ENCODE assay signal across 10 cellular contexts in the genomic region with DNA sequence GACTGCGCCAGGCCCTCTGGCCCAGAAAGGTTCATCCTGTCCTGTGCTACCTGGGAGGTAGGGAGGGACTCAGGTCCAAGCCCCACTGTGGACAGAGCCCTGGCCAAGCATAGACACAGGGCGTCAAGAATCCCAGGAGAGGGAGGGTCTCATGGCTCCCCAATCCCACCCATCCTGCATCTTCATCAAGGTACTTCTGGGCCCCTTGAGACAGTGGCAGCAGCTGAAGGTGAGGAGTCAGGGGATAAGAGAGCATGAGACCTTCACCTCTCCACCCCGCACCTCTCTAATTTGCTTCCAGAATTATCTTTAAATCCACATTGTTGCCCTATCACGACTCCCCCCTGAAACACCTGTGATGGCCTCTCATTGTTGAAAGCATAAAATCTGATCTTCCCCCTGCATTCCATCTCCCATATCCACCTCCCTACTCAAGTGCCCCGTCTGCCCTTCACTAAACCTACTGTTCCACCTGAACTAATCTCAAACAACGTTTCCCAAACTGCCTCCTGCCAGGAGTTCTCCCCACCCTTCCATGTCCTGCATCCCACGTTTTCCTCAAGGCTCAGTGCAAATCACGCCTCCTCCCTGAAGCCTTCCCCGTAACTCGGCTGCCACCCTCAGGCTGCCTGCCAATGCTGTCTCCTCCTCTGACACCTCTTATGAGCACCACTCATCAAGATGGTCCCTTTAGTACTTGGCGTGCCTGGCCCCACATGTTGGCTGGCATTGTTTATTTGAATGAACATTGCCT. TPM values are rescaled to one million over a fixed set of nuclear protein-coding genes. Genes with fewer than 3 reads are reported as not detected.
DNase-seq lines count a peak whose midpoint lies in the region; ATAC-seq, FAIRE-seq and TF ChIP-seq lines count a peak whose summit lies in the region.
"Had no signal": no experiment of that assay in that cellular context is flagged by ENCODE, and none has a peak within 500 bp of the region (broad histone marks: within the 10 kb centered on the region; RNA-seq: fewer than 3 reads in every experiment).

No MANE protein-coding gene starts in this region.

- H3K9ac ChIP-seq in HepG2 (ENCODE audit: insufficient read depth, low read depth, low read length): peak overlapping the region; percentile 36; the same call in 1 of the 2 replicates

- no peaks in the 10 kb centered on the region for H3K79me2 ChIP-seq in HepG2 (ENCODE audit: insufficient read depth, low read length)

- 14% methylated on average over 10 of the region's 11 CpGs for WGBS in HepG2 (ENCODE audit: low lambda C conversion rate)

- no peak for FAIRE-seq in D721Med (lab: Jason Lieb, UNC)
- no peak for FAIRE-seq in HepG2 (lab: Jason Lieb, UNC)
- FAIRE-seq in GM12892 (lab: Jason Lieb, UNC): no peak

- in situ Hi-C loops in HepG2 (cut with HindIII; ENCODE audit: extremely low pct_ligation_motif_present, low pct_unique_long_range_greater_than_20kb): loop anchor here (5.0 to 25.0 kb wide), 4 partner anchors 89 to 839 kb away; partner anchors contain the start of genes KRT1 and KRT84

- no TSS peak for BruUV-seq in HepG2 (replicated peaks; lab: Mats Ljungman, UMichigan)

- H3K4me3 ChIP-seq in HepG2 (replicated peaks in 1 of 3; ENCODE audit: insufficient read depth in 1 of 3, low read depth in 2 of 3, low read length in 3 of 3): peak overlapping the region in 1 of 3 experiments; percentile 44; a peak in 1 of 6 replicates

- peak; percentile 78 for ATAC-seq in HepG2

- H4K20me1 ChIP-seq in HepG2 (ENCODE audit: insufficient read depth, low read length): no peaks in the 10 kb centered on the region

- no peaks in the 10 kb centered on the region for H3K9me3 ChIP-seq in HepG2 (ENCODE audit: low read length)

- intact Hi-C loops in HepG2 (cut with micrococcal nuclease; ENCODE audit: unreplicated experiment): loop anchor here (1.0 kb wide), 3 partner anchors 49 to 92 kb away; partner anchors contain the start of gene KRT8

- no peak overlapping the region for H2AFZ ChIP-seq in HepG2 (ENCODE audit: low read length)

- TF ChIP-seq EP300 in HepG2 (IDR thresholded peaks at IDR 0.05; ENCODE audit: low read depth in 2 of 2, low read length in 2 of 2) (no peak), HepG2 (CRISPR knock-in tag; IDR thresholded peaks at IDR 0.05; ENCODE audit: borderline replicate concordance) (no peak)

- H3K36me3 ChIP-seq in HepG2 (replicated peaks in 1 of 2; ENCODE audit: control insufficient read depth in 1 of 2, insufficient read depth in 2 of 2, low read length in 2 of 2): no peaks in the 10 kb centered on the region

- TF ChIP-seq RAD21 in HepG2 (CRISPR knock-in tag; IDR thresholded peaks at IDR 0.05): peak; percentile 92

- H3K27ac ChIP-seq in HepG2 (ENCODE audit: extremely low read length, insufficient read depth, low read length): no peak overlapping the region

- H3K4me2 ChIP-seq in HepG2 (ENCODE audit: low read depth, low read length): peak overlapping the region; percentile 62

- peaks cover 74% of the 10 kb centered on the region for H3K4me1 ChIP-seq in HepG2 (ENCODE audit: insufficient read depth, low read length)

- TF ChIP-seq CTCF in D721Med (IDR thresholded peaks at IDR 0.05; ENCODE audit: insufficient read depth, missing control alignments) (peak; percentile 3), HepG2 (CRISPR knock-in tag; IDR thresholded peaks at IDR 0.05) (peak; percentile 98)

- TF ChIP-seq POLR2A in HepG2 (IDR thresholded peaks at IDR 0.05; ENCODE audit: insufficient read depth in 1 of 2, low read depth in 2 of 2, low read length in 2 of 2) (no peak), GM12892 (IDR thresholded peaks at IDR 0.05; ENCODE audit: low read depth, low read length) (no peak)

- H3K27me3 ChIP-seq in HepG2 (ENCODE audit: control insufficient read depth in 1 of 2, insufficient read depth in 2 of 2, low read length in 2 of 2): no peaks in the 10 kb centered on the region

- POLR2A ChIA-PET in HepG2 (lab: Yijun Ruan, JAX): interaction anchor here (1.0 to 1.2 kb wide), 4 partner anchors 27 to 91 kb away, joined by 4 to 5 read pairs (median 4); partner anchors contain the start of genes KRT18 and KRT8

- DNase-seq in D721Med (ENCODE audit: insufficient read length, low spot score): no peak
- peak; percentile 64 for DNase-seq in M059J (ENCODE audit: low read depth)
- DNase-seq in astrocyte of the hippocampus (ENCODE audit: low read depth, low spot score): peak; percentile 35
- DNase-seq in HepG2 (ENCODE audit: low spot score): peak; percentile 68
- DNase-seq in C1 segment of cervical spinal cord (lab: John Stamatoyannopoulos, UW): no peak
- DNase-seq in amygdala (lab: John Stamatoyannopoulos, UW): no peak
- DNase-seq in cerebellum (ENCODE audit: low spot score): no peak
- no peak for DNase-seq in GM12892 (ENCODE audit: insufficient read length)
- DNase-seq: erythroblast, NCI-H524 treated with DMSO at 0.1 percent for 48 hours had no signal

- CTCF ChIA-PET in HepG2 (lab: Yijun Ruan, JAX; ENCODE audit: low intra/inter-chr PET ratio, low total read pairs): interaction anchor here (1.4 to 2.8 kb wide), 3 partner anchors 26 to 91 kb away, joined by 4 to 21 read pairs (median 14); partner anchors contain the start of gene KRT8

RNA-seq across cellular contexts. Expression of gene KRT18, which starts 27.1 kb away (rescaled TPM):
- total RNA-seq in M059J (2014; rRNA removed; shearing (Covaris generic)): 643 and 924 TPM in 2 replicates
- total RNA-seq in HepG2 (2016; rRNA removed; fragmentation: Illumina TruSeq; extraction: Trizol): 618 and 762 TPM in 2 replicates
- total RNA-seq in HepG2 (2016; cell fraction: cytosol; rRNA removed; fragmentation: Illumina TruSeq; extraction: Trizol; ENCODE audit: low read depth): 344 and 369 TPM in 2 replicates
- 631 and 704 TPM in 2 replicates for total RNA-seq in HepG2 (2016; cell fraction: insoluble cytoplasmic fraction; rRNA removed; fragmentation: Illumina TruSeq; extraction: Trizol)
- 289 and 321 TPM in 2 replicates for total RNA-seq in HepG2 (2016; cell fraction: membrane; rRNA removed; fragmentation: Illumina TruSeq; extraction: Trizol)
- total RNA-seq in HepG2 (2016; cell fraction: nucleus; rRNA removed; fragmentation: Illumina TruSeq; extraction: Trizol): 291 and 298 TPM in 2 replicates
- polyA plus RNA-seq in HepG2 (2011; rRNA removed): 433 and 436 TPM in 2 replicates
- 543 and 742 TPM in 2 replicates for polyA plus RNA-seq in HepG2 (2011; cell fraction: cytosol; rRNA removed)
- 328 and 341 TPM in 2 replicates for polyA plus RNA-seq in HepG2 (2011; cell fraction: nucleus; rRNA removed)
- 356 and 426 TPM in 2 replicates for polyA plus RNA-seq in HepG2 (2012)
- polyA plus RNA-seq in HepG2 (2016; cell fraction: cytosol; fragmentation: Illumina TruSeq; extraction: Trizol; ENCODE audit: low read depth): 354 and 399 TPM in 2 replicates
- polyA plus RNA-seq in HepG2 (2016; cell fraction: insoluble cytoplasmic fraction; fragmentation: Illumina TruSeq; extraction: Trizol; ENCODE audit: low read depth): 703 and 776 TPM in 2 replicates
- polyA plus RNA-seq in HepG2 (2016; cell fraction: membrane; fragmentation: Illumina TruSeq; extraction: Trizol; ENCODE audit: low read depth): 250 and 261 TPM in 2 replicates
- polyA plus RNA-seq in HepG2 (2016; cell fraction: nucleus; fragmentation: Illumina TruSeq; extraction: Trizol; ENCODE audit: insufficient read depth, low read depth): 432 and 466 TPM in 2 replicates
- polyA minus RNA-seq in HepG2 (2011; rRNA and poly(A)+ RNA removed; ENCODE audit: low replicate concordance): 346 and 697 TPM in 2 replicates
- polyA minus RNA-seq in HepG2 (2011; cell fraction: cytosol; rRNA and poly(A)+ RNA removed): 294 and 350 TPM in 2 replicates
- polyA minus RNA-seq in HepG2 (2011; cell fraction: nucleus; rRNA and poly(A)+ RNA removed): 138 and 164 TPM in 2 replicates
- total RNA-seq in cerebellum: 2.9 TPM
- 0.34 TPM for polyA plus RNA-seq in GM12892 (2012; ENCODE audit: missing spikeins)

RNA-seq across cellular contexts. Expression of gene EIF4B, which starts 30.3 kb away (rescaled TPM):
- total RNA-seq in M059J (2014; rRNA removed; shearing (Covaris generic)): 248 and 279 TPM in 2 replicates
- total RNA-seq in HepG2 (2016; rRNA removed; fragmentation: Illumina TruSeq; extraction: Trizol): 548 and 779 TPM in 2 replicates
- 127 and 150 TPM in 2 replicates for total RNA-seq in HepG2 (2016; cell fraction: cytosol; rRNA removed; fragmentation: Illumina TruSeq; extraction: Trizol; ENCODE audit: low read depth)
- total RNA-seq in HepG2 (2016; cell fraction: insoluble cytoplasmic fraction; rRNA removed; fragmentation: Illumina TruSeq; extraction: Trizol): 568 and 746 TPM in 2 replicates
- total RNA-seq in HepG2 (2016; cell fraction: membrane; rRNA removed; fragmentation: Illumina TruSeq; extraction: Trizol): 454 and 551 TPM in 2 replicates
- 263 and 291 TPM in 2 replicates for total RNA-seq in HepG2 (2016; cell fraction: nucleus; rRNA removed; fragmentation: Illumina TruSeq; extraction: Trizol)
- polyA plus RNA-seq in HepG2 (2011; rRNA removed): 327 and 416 TPM in 2 replicates
- 501 and 516 TPM in 2 replicates for polyA plus RNA-seq in HepG2 (2011; cell fraction: cytosol; rRNA removed)
- 203 and 222 TPM in 2 replicates for polyA plus RNA-seq in HepG2 (2011; cell fraction: nucleus; rRNA removed)
- 450 and 479 TPM in 2 replicates for polyA plus RNA-seq in HepG2 (2012)
- 74.7 and 91.4 TPM in 2 replicates for polyA plus RNA-seq in HepG2 (2016; cell fraction: cytosol; fragmentation: Illumina TruSeq; extraction: Trizol; ENCODE audit: low read depth)
- 445 and 458 TPM in 2 replicates for polyA plus RNA-seq in HepG2 (2016; cell fraction: insoluble cytoplasmic fraction; fragmentation: Illumina TruSeq; extraction: Trizol; ENCODE audit: low read depth)
- polyA plus RNA-seq in HepG2 (2016; cell fraction: membrane; fragmentation: Illumina TruSeq; extraction: Trizol; ENCODE audit: low read depth): 254 and 316 TPM in 2 replicates
- polyA plus RNA-seq in HepG2 (2016; cell fraction: nucleus; fragmentation: Illumina TruSeq; extraction: Trizol; ENCODE audit: insufficient read depth, low read depth): 258 and 266 TPM in 2 replicates
- polyA minus RNA-seq in HepG2 (2011; rRNA and poly(A)+ RNA removed; ENCODE audit: low replicate concordance): 738 and 1,247 TPM in 2 replicates
- 496 and 595 TPM in 2 replicates for polyA minus RNA-seq in HepG2 (2011; cell fraction: cytosol; rRNA and poly(A)+ RNA removed)
- 250 and 365 TPM in 2 replicates for polyA minus RNA-seq in HepG2 (2011; cell fraction: nucleus; rRNA and poly(A)+ RNA removed)
- total RNA-seq in cerebellum: 410 TPM
- 390 TPM for polyA plus RNA-seq in GM12892 (2012; ENCODE audit: missing spikeins)

Comparison
In these comparisons a context has a peak if more than half of its experiments do, and no peak if none do; other contexts are left out.
1. DNase-seq: peak in M059J (single experiment), astrocyte of the hippocampus (single experiment) and HepG2 (single experiment); none in D721Med (single experiment), C1 segment of cervical spinal cord (0 of 14), amygdala (0 of 56), cerebellum (single experiment) and GM12892 (single experiment).
2. RNA of gene KRT18, which starts 27.1 kb away (total RNA-seq): 643 to 924 TPM in M059J and 289 to 762 TPM in HepG2; 2.9 TPM in cerebellum (single experiment); every median in the first group is over 10 times any median in the second.